ENCODE assay signal across 15 cellular contexts in genomic region chr7:18468794-18469193, GRCh38.
"Had no signal": no experiment of that assay in that cellular context is flagged by ENCODE, and none has a peak within 500 bp of the region (broad histone marks: within the 10 kb centered on the region; RNA-seq: fewer than 3 reads in every experiment).

No MANE protein-coding gene starts in this region.

- FAIRE-seq: endometrium had no signal

- DNase-seq: activated CD4-positive, alpha-beta memory T cell treated with anti-CD3 and anti-CD28 coated beads for 36 hours; activated CD8-positive, alpha-beta memory T cell treated with anti-CD3 and anti-CD28 coated beads, Interleukin-2, amount 50 U/mL, for 4 hours; activated naive CD8-positive, alpha-beta T cell treated with anti-CD3 and anti-CD28 coated beads, Interleukin-2, amount 10 ng/mL, durations not matched to agents 7 days and 5 days; activated T-cell treated with anti-CD3 and anti-CD28 coated beads, Interleukin-2, amount 50 U/mL, for 72 hours; anterior cingulate cortex; dorsolateral prefrontal cortex; immature natural killer cell; left cardiac atrium; lower lobe of right lung; naive B cell; posterior cingulate gyrus; spleen; stimulated activated CD4-positive, alpha-beta T cell treated with anti-CD3 and anti-CD28 coated beads, Interleukin-1b, Interleukin-23, amount 100 ng/mL, for 48 hours; stimulated activated naive CD4-positive, alpha-beta T cell had no signal

- ATAC-seq: left cardiac atrium, lower lobe of right lung had no signal
